ENCODE assay signal across 1 cellular context in genomic region chr17:77422104-77422782, GRCh38.
TF ChIP-seq lines count a peak whose summit lies in the region.

No MANE protein-coding gene starts in this region.

TF ChIP-seq in GM23338, 12 proteins besides CTCF, POLR2A, EP300 and RAD21 (continued from another document):
- TF ChIP-seq ZNF462 (CRISPR knock-in tag; IDR thresholded peaks at IDR 0.05) (no peak), ZNF331 (CRISPR knock-in tag; IDR thresholded peaks at IDR 0.05; ENCODE audit: low read depth) (no peak), JUNB (IDR thresholded peaks at IDR 0.05; ENCODE audit: unreplicated experiment) (no peak), ETS1 (IDR thresholded peaks at IDR 0.05) (no peak), EZH2 (IDR thresholded peaks at IDR 0.05; ENCODE audit: low read depth, unreplicated experiment) (no peak)
- TF ChIP-seq, protein P1, sequence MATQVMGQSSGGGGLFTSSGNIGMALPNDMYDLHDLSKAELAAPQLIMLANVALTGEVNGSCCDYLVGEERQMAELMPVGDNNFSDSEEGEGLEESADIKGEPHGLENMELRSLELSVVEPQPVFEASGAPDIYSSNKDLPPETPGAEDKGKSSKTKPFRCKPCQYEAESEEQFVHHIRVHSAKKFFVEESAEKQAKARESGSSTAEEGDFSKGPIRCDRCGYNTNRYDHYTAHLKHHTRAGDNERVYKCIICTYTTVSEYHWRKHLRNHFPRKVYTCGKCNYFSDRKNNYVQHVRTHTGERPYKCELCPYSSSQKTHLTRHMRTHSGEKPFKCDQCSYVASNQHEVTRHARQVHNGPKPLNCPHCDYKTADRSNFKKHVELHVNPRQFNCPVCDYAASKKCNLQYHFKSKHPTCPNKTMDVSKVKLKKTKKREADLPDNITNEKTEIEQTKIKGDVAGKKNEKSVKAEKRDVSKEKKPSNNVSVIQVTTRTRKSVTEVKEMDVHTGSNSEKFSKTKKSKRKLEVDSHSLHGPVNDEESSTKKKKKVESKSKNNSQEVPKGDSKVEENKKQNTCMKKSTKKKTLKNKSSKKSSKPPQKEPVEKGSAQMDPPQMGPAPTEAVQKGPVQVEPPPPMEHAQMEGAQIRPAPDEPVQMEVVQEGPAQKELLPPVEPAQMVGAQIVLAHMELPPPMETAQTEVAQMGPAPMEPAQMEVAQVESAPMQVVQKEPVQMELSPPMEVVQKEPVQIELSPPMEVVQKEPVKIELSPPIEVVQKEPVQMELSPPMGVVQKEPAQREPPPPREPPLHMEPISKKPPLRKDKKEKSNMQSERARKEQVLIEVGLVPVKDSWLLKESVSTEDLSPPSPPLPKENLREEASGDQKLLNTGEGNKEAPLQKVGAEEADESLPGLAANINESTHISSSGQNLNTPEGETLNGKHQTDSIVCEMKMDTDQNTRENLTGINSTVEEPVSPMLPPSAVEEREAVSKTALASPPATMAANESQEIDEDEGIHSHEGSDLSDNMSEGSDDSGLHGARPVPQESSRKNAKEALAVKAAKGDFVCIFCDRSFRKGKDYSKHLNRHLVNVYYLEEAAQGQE (IDR thresholded peaks at IDR 0.05; ENCODE audit: unreplicated experiment) = no peak
